21 cellular contexts compared by ENCODE assay signal in the genomic region with DNA sequence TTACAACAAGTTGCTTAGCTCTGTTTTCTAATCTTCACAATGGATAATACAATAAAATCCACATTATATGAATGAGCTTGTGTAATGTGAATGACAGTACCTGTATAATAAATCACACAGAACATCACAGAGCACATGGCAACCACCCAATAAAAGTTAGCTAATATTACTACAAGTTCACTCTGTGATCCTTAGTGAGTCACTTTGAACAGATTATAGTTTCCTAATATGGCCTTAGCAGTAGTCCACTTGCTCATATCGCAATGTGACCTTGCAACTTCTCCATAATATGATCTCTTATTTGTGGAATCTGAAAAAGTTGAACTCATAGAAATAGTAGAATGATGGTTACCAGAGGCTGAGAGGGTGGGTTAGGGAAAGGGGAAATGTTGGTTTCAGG.
DNase-seq lines count a peak whose midpoint lies in the region; ATAC-seq, FAIRE-seq and TF ChIP-seq lines count a peak whose summit lies in the region.
"Had no signal": no experiment of that assay in that cellular context is flagged by ENCODE, and none has a peak within 500 bp of the region (broad histone marks: within the 10 kb centered on the region; RNA-seq: fewer than 3 reads in every experiment).

No MANE protein-coding gene starts in this region.

- TF ChIP-seq CTCF in right atrium auricular region (IDR thresholded peaks at IDR 0.05), result no peak
- no peak for TF ChIP-seq CTCF in bronchial epithelial cell (IDR thresholded peaks at IDR 0.05; ENCODE audit: insufficient read depth, low read length, severe bottlenecking)
- TF ChIP-seq CTCF in left ventricle myocardium inferior (IDR thresholded peaks at IDR 0.05; ENCODE audit: borderline replicate concordance), result no peak

- ATAC-seq in Right ventricle myocardium inferior (peak; percentile 65), GM18909 (IDR thresholded peaks at IDR 0.05; ENCODE audit: poor library complexity, unreplicated experiment) (no peak)

- peak overlapping the region in 1 of 2 donors; percentile 33 for H3K27ac ChIP-seq in right atrium auricular region
- H3K27ac ChIP-seq in left ventricle myocardium inferior (replicated peaks), result peak overlapping the region; percentile 59
- H3K27ac ChIP-seq: prostate gland, SK-N-MC had no signal

- no peak overlapping the region for H3K4me3 ChIP-seq in right atrium auricular region
- H3K4me3 ChIP-seq in bronchial epithelial cell (ENCODE audit: low read depth, low read length), result no peak overlapping the region
- H3K4me3 ChIP-seq in left ventricle myocardium inferior, result no peak overlapping the region
- H3K4me3 ChIP-seq: prostate gland, SK-N-MC had no signal

- no peaks in the 10 kb centered on the region for H3K36me3 ChIP-seq in right atrium auricular region
- no peaks in the 10 kb centered on the region for H3K36me3 ChIP-seq in bronchial epithelial cell (ENCODE audit: control insufficient read depth, insufficient read depth, low read length)
- H3K36me3 ChIP-seq in left ventricle myocardium inferior, result no peaks in the 10 kb centered on the region
- H3K36me3 ChIP-seq: prostate gland had no signal

- intact Hi-C loops in Right ventricle myocardium inferior (cut with DNase I) (no loop called here), left ventricle myocardium inferior (cut with micrococcal nuclease) (no loop called here)

- H3K4me1 ChIP-seq in right atrium auricular region (no peaks in the 10 kb centered on the region), left ventricle myocardium inferior (peaks cover 8% of the 10 kb centered on the region)
- H3K4me1 ChIP-seq: prostate gland had no signal

- DNase-seq in Right ventricle myocardium inferior (ENCODE audit: missing footprints) (no peak), right atrium auricular region (ENCODE audit: low spot score) (no peak), bronchial epithelial cell (ENCODE audit: low read depth) (peak; percentile 92), left ventricle myocardium inferior (no peak), NCI-H1417 (lab: John Stamatoyannopoulos, UW) (no peak), DMS79 (lab: John Stamatoyannopoulos, UW) (no peak)
- no peak for DNase-seq in activated CD4-positive, alpha-beta T cell treated with anti-CD3 and anti-CD28 coated beads, Interleukin-2, amount 50 U/mL, for 4 hours
- DNase-seq: activated CD4-positive, alpha-beta T cell treated with anti-CD3 and anti-CD28 coated beads for 48 hours; activated naive CD4-positive, alpha-beta T cell treated with anti-CD3 and anti-CD28 coated beads for 36 hours; C1 segment of cervical spinal cord; dermis blood vessel endothelial cell; GDM1; islet precursor cell; Karpas-422; NCI-H1105; NCI-H526 treated with DMSO at 0.1 percent for 48 hours; nephron progenitor cell had no signal

- no peak for FAIRE-seq in bronchial epithelial cell (lab: Jason Lieb, UNC)
- FAIRE-seq: D721Med had no signal

- H3K9me3 ChIP-seq in right atrium auricular region (no peaks in the 10 kb centered on the region), left ventricle myocardium inferior (replicated peaks) (no peaks in the 10 kb centered on the region)
- H3K9me3 ChIP-seq: prostate gland had no signal

- H3K27me3 ChIP-seq in right atrium auricular region (no peaks in the 10 kb centered on the region), bronchial epithelial cell (ENCODE audit: control insufficient read depth, insufficient read depth, low read length) (no peaks in the 10 kb centered on the region), left ventricle myocardium inferior (ENCODE audit: low read depth) (no peaks in the 10 kb centered on the region)
